Comparison of ENCODE assay signal across 8 cellular contexts in the genomic region with DNA sequence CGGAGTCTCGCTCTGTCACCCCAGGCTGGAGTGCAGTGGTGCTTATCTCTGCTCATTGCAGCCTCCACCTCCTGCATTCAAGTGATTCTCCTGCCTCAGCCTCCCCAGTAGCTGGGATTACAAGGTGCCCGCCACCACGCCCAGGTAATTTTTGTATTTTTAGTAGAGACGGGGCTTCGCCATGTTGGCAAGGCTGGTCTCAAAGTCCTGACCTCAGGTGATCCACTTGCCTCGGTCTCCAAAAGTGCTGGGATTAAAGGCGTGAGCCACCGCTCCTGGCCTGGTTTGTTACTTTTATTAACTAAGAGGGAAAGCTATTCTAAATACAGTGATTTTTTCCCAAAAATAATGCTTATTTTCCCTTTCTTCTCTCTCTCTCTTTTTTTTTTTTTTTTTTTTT. TPM values are rescaled to one million over a fixed set of nuclear protein-coding genes. Genes with fewer than 3 reads are reported as not detected.
DNase-seq lines count a peak whose midpoint lies in the region; ATAC-seq, FAIRE-seq and TF ChIP-seq lines count a peak whose summit lies in the region.

No MANE protein-coding gene starts in this region.

- H3K27me3 Mint-ChIP-seq in activated T-cell treated with anti-CD3 and anti-CD28 coated beads, Interleukin-2, amount 50 U/mL, for 24 hours = peaks cover 5% of the 10 kb centered on the region
- H3K27me3 Mint-ChIP-seq in astrocyte (ENCODE audit: low read depth, unreplicated experiment) = no peaks in the 10 kb centered on the region

- H3K4me1 ChIP-seq in astrocyte (ENCODE audit: insufficient read depth, low read length) (no peaks in the 10 kb centered on the region), mesendoderm (ENCODE audit: control insufficient read depth, low read depth, low read length) (no peaks in the 10 kb centered on the region), thymus (ENCODE audit: control insufficient read depth, insufficient read depth, low read length) (peaks cover 11% of the 10 kb centered on the region)

- H3K79me2 ChIP-seq in astrocyte (ENCODE audit: insufficient read depth, low read length) (peaks cover 22% of the 10 kb centered on the region), mesendoderm (ENCODE audit: control insufficient read depth, insufficient read depth, low read length) (peaks cover 9% of the 10 kb centered on the region)

- no peak overlapping the region for H4K5ac ChIP-seq in mesendoderm (ENCODE audit: low read length)

- H2BK15ac ChIP-seq in mesendoderm (replicated peaks; ENCODE audit: low read depth) = no peak overlapping the region

- no peak for ATAC-seq in GM21526 (IDR thresholded peaks at IDR 0.05; ENCODE audit: low FRiP score, unreplicated experiment)

- H3K4ac ChIP-seq in mesendoderm (ENCODE audit: low read depth, low read length) = peak overlapping the region; percentile 3

- H3K27ac ChIP-seq in astrocyte (ENCODE audit: low read depth, low read length) (no peak overlapping the region), mesendoderm (ENCODE audit: low read depth, low read length) (no peak overlapping the region), thymus (ENCODE audit: low read depth) (no peak overlapping the region)

- H4K20me1 ChIP-seq in astrocyte (ENCODE audit: insufficient read depth, low read length) = no peaks in the 10 kb centered on the region

- peak overlapping the region; percentile 79 for H2AFZ ChIP-seq in astrocyte (ENCODE audit: low read depth, low read length)

- no peak overlapping the region for H3K23ac ChIP-seq in mesendoderm (ENCODE audit: low read length)

- H2BK5ac ChIP-seq in mesendoderm (ENCODE audit: low read length) = no peak overlapping the region

- H3K36me3 ChIP-seq in astrocyte (ENCODE audit: insufficient read depth, low read length) = no peaks in the 10 kb centered on the region
- no peaks in the 10 kb centered on the region for H3K36me3 ChIP-seq in mesendoderm (ENCODE audit: control insufficient read depth, insufficient read depth, low read length)
- no peaks in the 10 kb centered on the region for H3K36me3 ChIP-seq in thymus (ENCODE audit: control insufficient read depth, insufficient read depth)

- no CpG with 5 or more reads among the region's 9 CpGs for WGBS in mesendoderm (ENCODE audit: extremely low coverage, insufficient coverage, low lambda C conversion rate)
- 94% methylated on average over 9 of the region's 9 CpGs for WGBS in thymus

- no peak for TF ChIP-seq CTCF in astrocyte (IDR thresholded peaks at IDR 0.05; ENCODE audit: insufficient read depth, low read depth, low read length)

- peak overlapping the region; percentile 81 for H3K4me3 ChIP-seq in astrocyte (ENCODE audit: insufficient read depth, low read depth, low read length)
- no peak overlapping the region for H3K4me3 ChIP-seq in mesendoderm (ENCODE audit: low read length)
- H3K4me3 ChIP-seq in thymus (ENCODE audit: low read length) = peak overlapping the region; percentile 86

- peaks cover 27% of the 10 kb centered on the region for H3K36me3 Mint-ChIP-seq in activated T-cell treated with anti-CD3 and anti-CD28 coated beads, Interleukin-2, amount 50 U/mL, for 24 hours (ENCODE audit: low read depth)
- no peaks in the 10 kb centered on the region for H3K36me3 Mint-ChIP-seq in astrocyte (ENCODE audit: low read depth, unreplicated experiment)

- H2BK120ac ChIP-seq in mesendoderm (ENCODE audit: low read depth, low read length) = no peak overlapping the region

- no peak for DNase-seq in activated T-cell treated with anti-CD3 and anti-CD28 coated beads, Interleukin-2, amount 50 U/mL, for 24 hours
- no peak for DNase-seq in activated T-cell treated with anti-CD3 and anti-CD28 coated beads, Interleukin-2, amount 50 U/mL, for 1 hour
- DNase-seq in astrocyte (ENCODE audit: low read depth) (no peak), mesendoderm (no peak), NCI-H1092 treated with DMSO at 0.1 percent for 48 hours (lab: John Stamatoyannopoulos, UW) (no peak), NCI-H82 treated with DMSO at 0.1 percent for 48 hours (lab: John Stamatoyannopoulos, UW; ENCODE audit: unreplicated experiment) (no peak)

- H3K4me3 Mint-ChIP-seq in activated T-cell treated with anti-CD3 and anti-CD28 coated beads, Interleukin-2, amount 50 U/mL, for 24 hours = peak overlapping the region; percentile 91
- no peak overlapping the region for H3K4me3 Mint-ChIP-seq in astrocyte (ENCODE audit: unreplicated experiment)

- no peaks in the 10 kb centered on the region for H3K27me3 ChIP-seq in astrocyte (ENCODE audit: insufficient read depth, low read length)
- H3K27me3 ChIP-seq in mesendoderm (ENCODE audit: insufficient read depth, low read length, poor library complexity) = no peaks in the 10 kb centered on the region
- H3K27me3 ChIP-seq in thymus (ENCODE audit: control insufficient read depth, insufficient read depth) = no peaks in the 10 kb centered on the region

- H3K4me2 ChIP-seq in astrocyte (ENCODE audit: low read length) = peak overlapping the region; percentile 90
- H3K4me2 ChIP-seq in mesendoderm (ENCODE audit: low read length) = no peak overlapping the region

- no peak overlapping the region for H3K56ac ChIP-seq in mesendoderm (ENCODE audit: low read length)

- peaks cover 18% of the 10 kb centered on the region for H3K4me1 Mint-ChIP-seq in activated T-cell treated with anti-CD3 and anti-CD28 coated beads, Interleukin-2, amount 50 U/mL, for 24 hours (ENCODE audit: low read depth)
- H3K4me1 Mint-ChIP-seq in astrocyte (ENCODE audit: low read depth, unreplicated experiment) = no peaks in the 10 kb centered on the region

- H4K8ac ChIP-seq in mesendoderm (ENCODE audit: low read depth, low read length) = peak overlapping the region; percentile 1

- H3K79me1 ChIP-seq in mesendoderm (ENCODE audit: low read length) = peaks cover 5% of the 10 kb centered on the region

- H3K27ac Mint-ChIP-seq in activated T-cell treated with anti-CD3 and anti-CD28 coated beads, Interleukin-2, amount 50 U/mL, for 24 hours = peak overlapping the region; percentile 99
- no peak overlapping the region for H3K27ac Mint-ChIP-seq in astrocyte (ENCODE audit: unreplicated experiment)

- FAIRE-seq in astrocyte (lab: Jason Lieb, UNC) = no peak

- peak overlapping the region; percentile 82 for H3K9ac ChIP-seq in astrocyte (ENCODE audit: low read length)
- H3K9ac ChIP-seq in mesendoderm (ENCODE audit: low read length) = no peak overlapping the region

- H2AK5ac ChIP-seq in mesendoderm (ENCODE audit: low read length) = no peak overlapping the region

- H3K18ac ChIP-seq in mesendoderm (ENCODE audit: low read length) = peak overlapping the region; percentile 80

- H3K9me3 ChIP-seq in astrocyte (ENCODE audit: insufficient read depth, low read depth, low read length) (no peaks in the 10 kb centered on the region), thymus (ENCODE audit: control insufficient read depth) (no peaks in the 10 kb centered on the region)

- H3K9me3 Mint-ChIP-seq in activated T-cell treated with anti-CD3 and anti-CD28 coated beads, Interleukin-2, amount 50 U/mL, for 24 hours = no peaks in the 10 kb centered on the region
- peaks cover 3% of the 10 kb centered on the region for H3K9me3 Mint-ChIP-seq in astrocyte (ENCODE audit: unreplicated experiment)

RNA-seq across cellular contexts. Expression of gene CENPE, which starts 0.9 kb away (rescaled TPM):
- 3.7 and 5.6 TPM in 2 replicates for total RNA-seq in astrocyte
- 41.7 TPM for polyA plus RNA-seq in mesendoderm (2013, experiment 1 of 2)
- polyA plus RNA-seq in mesendoderm (2013, experiment 2 of 2) = 41.8 TPM
- 2.5 TPM for polyA plus RNA-seq in thymus
